In genomic region chr9:137225701-137226331, GRCh38 we compare ENCODE assay signal across 1 cellular context.
TF ChIP-seq lines count a peak whose summit lies in the region.

No MANE protein-coding gene starts in this region.

TF ChIP-seq in K562, 482 proteins besides CTCF, POLR2A, EP300 and RAD21:
- peak; percentile 73; the same call in 1 of the 2 replicates for TF ChIP-seq HNRNPL (IDR thresholded peaks at IDR 0.05; ENCODE audit: low read depth, low read length)
- TF ChIP-seq E4F1 (CRISPR knock-in tag; IDR thresholded peaks at IDR 0.05; ENCODE audit: borderline replicate concordance) = no peak
- 0 out of 2 replicates have a peak, but pooled peaks have one; percentile 44 for TF ChIP-seq OTX1 (CRISPR knock-in tag; IDR thresholded peaks at IDR 0.05)
- TF ChIP-seq NFXL1 (CRISPR knock-in tag; IDR thresholded peaks at IDR 0.05) = no peak
- TF ChIP-seq POLR2G (IDR thresholded peaks at IDR 0.05; ENCODE audit: low read depth, low read length) = peak; percentile 49; the same call in 1 of the 2 replicates
- no peak for TF ChIP-seq ASH1L (IDR thresholded peaks at IDR 0.05; ENCODE audit: borderline replicate concordance, low read depth, partially characterized antibody)
- TF ChIP-seq RBFOX2 (IDR thresholded peaks at IDR 0.05; ENCODE audit: low read depth, low read length) = 0 out of 2 replicates have a peak, but pooled peaks have one; percentile 23
- no peak for TF ChIP-seq NFIX (CRISPR knock-in tag; IDR thresholded peaks at IDR 0.05; ENCODE audit: low read depth)
- no peak for TF ChIP-seq TCF7 (IDR thresholded peaks at IDR 0.05; ENCODE audit: borderline replicate concordance)
- TF ChIP-seq ARID1B (IDR thresholded peaks at IDR 0.05) = no peak
- TF ChIP-seq ZKSCAN1 (IDR thresholded peaks at IDR 0.05; ENCODE audit: low read depth, low read length) = no peak
TF ChIP-seq in K562: peak in this region for 4.
